Comparison of ENCODE assay signal across 24 cellular contexts in genomic region chr1:116287341-116288200, GRCh38.
DNase-seq lines count a peak whose midpoint lies in the region; ATAC-seq and TF ChIP-seq lines count a peak whose summit lies in the region.
"Had no signal": no experiment of that assay in that cellular context is flagged by ENCODE, and none has a peak within 500 bp of the region (broad histone marks: within the 10 kb centered on the region; RNA-seq: fewer than 3 reads in every experiment).

No MANE protein-coding gene starts in this region.

- H3K9ac ChIP-seq in trophoblast cell (ENCODE audit: low read length) = no peak overlapping the region
- H3K9ac ChIP-seq in PC-3 (ENCODE audit: low read length) = no peak overlapping the region
- H3K9ac ChIP-seq: KMS-11 had no signal

- H3K18ac ChIP-seq in trophoblast cell (ENCODE audit: low read length) = no peak overlapping the region

- H4K91ac ChIP-seq in trophoblast cell (ENCODE audit: low read depth, low read length) = no peak overlapping the region

- H2BK120ac ChIP-seq in trophoblast cell (ENCODE audit: insufficient read depth, low read length, poor library complexity) = no peak overlapping the region

- no peaks in the 10 kb centered on the region for H3K79me2 ChIP-seq in OCI-LY7 (ENCODE audit: insufficient read depth, low read depth, low read length)
- H3K79me2 ChIP-seq in trophoblast cell (ENCODE audit: control insufficient read depth, insufficient read depth, low read length, poor library complexity) = no peaks in the 10 kb centered on the region
- H3K79me2 ChIP-seq in PC-3 (ENCODE audit: low read length) = no peaks in the 10 kb centered on the region

- H3K4me3 ChIP-seq in OCI-LY7 (ENCODE audit: low read depth, low read length, poor library complexity, severe bottlenecking) = peak overlapping the region; percentile 24
- no peak overlapping the region for H3K4me3 ChIP-seq in trophoblast cell (ENCODE audit: low read depth, low read length)
- no peak overlapping the region for H3K4me3 ChIP-seq in PC-3 (ENCODE audit: low read length)
- H3K4me3 ChIP-seq: esophagus squamous epithelium, tibial artery had no signal

- peak; percentile 7 for DNase-seq in NCI-H1092 treated with DMSO at 0.1 percent for 48 hours (lab: John Stamatoyannopoulos, UW)
- DNase-seq in NCI-H1092 (lab: John Stamatoyannopoulos, UW) = no peak
- DNase-seq in OCI-LY7 (ENCODE audit: low spot score) = no peak
- peak; percentile 50 to 83 for DNase-seq in trophoblast cell
- DNase-seq in PC-3 = no peak
- no peak for DNase-seq in NCI-H524 (lab: John Stamatoyannopoulos, UW)
- DNase-seq in AG20443 (ENCODE audit: low spot score) = no peak
- DNase-seq: activated CD4-positive, alpha-beta T cell treated with anti-CD3 and anti-CD28 coated beads, Interleukin-2, amount 50 U/mL, for 48 hours; activated CD8-positive, alpha-beta memory T cell treated with anti-CD3 and anti-CD28 coated beads, Interleukin-2, amount 50 U/mL, for 48 hours; DMS79; effector memory CD4-positive, alpha-beta T cell; esophagus squamous epithelium; naive B cell; NCI-H187; NCI-H446; occipital lobe; stimulated activated CD4-positive, alpha-beta T cell treated with anti-CD3 and anti-CD28 coated beads, Interleukin-4, amount 100 ng/mL, for 24 hours; T-helper 9 cell; tibial artery had no signal

- no peak overlapping the region for H2BK5ac ChIP-seq in trophoblast cell (ENCODE audit: low read depth, low read length, poor library complexity)

- no peaks in the 10 kb centered on the region for H3K79me1 ChIP-seq in trophoblast cell (ENCODE audit: low read length)

- peak overlapping the region; percentile 66 for H3K4me2 ChIP-seq in OCI-LY7 (ENCODE audit: low read length)
- H3K4me2 ChIP-seq in trophoblast cell (ENCODE audit: low read length) = no peak overlapping the region
- H3K4me2 ChIP-seq in PC-3 (ENCODE audit: low read length) = no peak overlapping the region
- H3K4me2 ChIP-seq: KMS-11 had no signal

- H2AK5ac ChIP-seq in trophoblast cell (ENCODE audit: low read length) = no peak overlapping the region

- H3K27ac ChIP-seq in OCI-LY7 (ENCODE audit: low read depth, low read length, poor library complexity, severe bottlenecking) = peak overlapping the region; percentile 62
- H3K27ac ChIP-seq in trophoblast cell (ENCODE audit: low read depth, low read length) = no peak overlapping the region
- H3K27ac ChIP-seq in PC-3 (ENCODE audit: low read length) = no peak overlapping the region
- H3K27ac ChIP-seq: 22Rv1, brain microvascular endothelial cell, KMS-11, tibial artery had no signal

- H2AFZ ChIP-seq in OCI-LY7 (ENCODE audit: low read length) (peak overlapping the region; percentile 76; the same call in 1 of the 2 replicates), trophoblast cell (ENCODE audit: insufficient read depth, low read length, poor library complexity) (no peak overlapping the region), PC-3 (ENCODE audit: low read length) (no peak overlapping the region)

- intact Hi-C loops in OCI-LY7 (cut with micrococcal nuclease; ENCODE audit: unreplicated experiment) (no loop called here), PC-3 (cut with micrococcal nuclease) (loop anchor here (10.0 kb wide), 1 partner anchor 53 kb away; no protein-coding TSS in a partner anchor)

- no peak overlapping the region for H2BK12ac ChIP-seq in trophoblast cell (ENCODE audit: low read length)

- CTCF ChIA-PET in OCI-LY7 (lab: Charles Lee; ENCODE audit: unreplicated experiment) = no interaction called here
- CTCF ChIA-PET in PC-3 (lab: Charles Lee) = no interaction called here

- no peaks in the 10 kb centered on the region for H3K27me3 ChIP-seq in trophoblast cell (ENCODE audit: insufficient read depth, low read length)
- H3K27me3 ChIP-seq in PC-3 (ENCODE audit: low read length) = no peaks in the 10 kb centered on the region
- H3K27me3 ChIP-seq: brain microvascular endothelial cell, esophagus squamous epithelium, tibial artery had no signal

- H3K23ac ChIP-seq in trophoblast cell (ENCODE audit: low read length) = no peak overlapping the region

- H4K8ac ChIP-seq in trophoblast cell (ENCODE audit: low read depth, low read length) = no peak overlapping the region

- H4K20me1 ChIP-seq in OCI-LY7 (ENCODE audit: insufficient read depth, low read length) (no peaks in the 10 kb centered on the region), PC-3 (ENCODE audit: low read length) (no peaks in the 10 kb centered on the region)

- H3K4ac ChIP-seq in trophoblast cell (ENCODE audit: low read depth, low read length) = no peak overlapping the region

- H4K12ac ChIP-seq in trophoblast cell (ENCODE audit: low read depth, low read length) = no peak overlapping the region

- H3K14ac ChIP-seq in trophoblast cell (ENCODE audit: low read length) = no peak overlapping the region

- BruUV-seq in OCI-LY7 (replicated peaks; lab: Mats Ljungman, UMichigan) (no TSS peak), PC-3 (replicated peaks; lab: Mats Ljungman, UMichigan) (no TSS peak)

- peaks cover 6% of the 10 kb centered on the region for H3F3A ChIP-seq in PC-3 (ENCODE audit: low read length, unreplicated experiment)

- peaks cover 35% of the 10 kb centered on the region for H3K4me1 ChIP-seq in OCI-LY7 (ENCODE audit: insufficient read depth, low read length, poor library complexity, severe bottlenecking)
- peaks cover 2 to 4% of the 10 kb centered on the region in 2 experiments for H3K4me1 ChIP-seq in trophoblast cell (ENCODE audit: control insufficient read depth in 1 of 2, insufficient read depth in 2 of 2, low read length in 2 of 2)
- H3K4me1 ChIP-seq in PC-3 (ENCODE audit: insufficient read depth, low read length) = peaks cover 33% of the 10 kb centered on the region
- H3K4me1 ChIP-seq: tibial artery had no signal

- H3K9me2 ChIP-seq in OCI-LY7 (ENCODE audit: insufficient read depth, low read length) = no peaks in the 10 kb centered on the region
- H3K9me2 ChIP-seq in PC-3 (replicated peaks; ENCODE audit: low read length) = no peaks in the 10 kb centered on the region

- ATAC-seq in HG02973 (IDR thresholded peaks at IDR 0.05; ENCODE audit: unreplicated experiment) (peak; percentile 10), PC-3 (no peak)
- ATAC-seq: WTC11 had no signal

- H3K9me3 ChIP-seq in OCI-LY7 (ENCODE audit: low read length) (0 out of 2 replicates have a peak, but pooled peaks cover 3% of the 10 kb centered on the region), trophoblast cell (ENCODE audit: insufficient read depth, low read depth, low read length) (peaks cover 2% of the 10 kb centered on the region), PC-3 (ENCODE audit: low read length) (no peaks in the 10 kb centered on the region)
- H3K9me3 ChIP-seq: esophagus squamous epithelium, tibial artery had no signal

- H3K36me3 ChIP-seq in OCI-LY7 (ENCODE audit: insufficient read depth, low read length) (no peaks in the 10 kb centered on the region), trophoblast cell (ENCODE audit: control insufficient read depth in 1 of 2, insufficient read depth in 2 of 2, low read length in 2 of 2) (no peaks in the 10 kb centered on the region), PC-3 (ENCODE audit: low read depth, low read length) (no peaks in the 10 kb centered on the region)
- H3K36me3 ChIP-seq: brain microvascular endothelial cell, esophagus squamous epithelium, tibial artery had no signal

- no CpG with 5 or more reads among the region's 5 CpGs for WGBS in trophoblast cell (ENCODE audit: extremely low coverage, insufficient coverage, insufficient read length)

- POLR2A ChIA-PET in OCI-LY7 (lab: Charles Lee) (interaction anchor here (1.3 kb wide), 1 partner anchor 12 kb away, joined by 3 read pairs; no protein-coding TSS in a partner anchor), PC-3 (lab: Charles Lee; ENCODE audit: unreplicated experiment) (no interaction called here)

- no peak for TF ChIP-seq CTCF in OCI-LY7 (conservative IDR thresholded peaks at IDR 0.05; ENCODE audit: low read length)
- no peak for TF ChIP-seq CTCF in PC-3 (conservative IDR thresholded peaks at IDR 0.05; ENCODE audit: low read depth, low read length)

Comparison
In these comparisons a context has a peak if more than half of its experiments do, and no peak if none do; other contexts are left out.
1. DNase-seq: peak in NCI-H1092 treated with DMSO at 0.1 percent for 48 hours (single experiment) and trophoblast cell (2 of 2); none in NCI-H1092 (single experiment), OCI-LY7 (single experiment), PC-3 (single experiment), NCI-H524 (0 of 2) and AG20443 (single experiment).